Comparison of ENCODE assay signal across 11 cellular contexts in genomic region chr13:44868397-44868796, GRCh38.
DNase-seq lines count a peak whose midpoint lies in the region; ATAC-seq and TF ChIP-seq lines count a peak whose summit lies in the region.
"Had no signal": no experiment of that assay in that cellular context is flagged by ENCODE, and none has a peak within 500 bp of the region (broad histone marks: within the 10 kb centered on the region; RNA-seq: fewer than 3 reads in every experiment).

No MANE protein-coding gene starts in this region.

- no peak overlapping the region for H3K4me3 ChIP-seq in prostate gland
- H3K4me3 ChIP-seq: tibial artery had no signal

- ATAC-seq in GM18867 (IDR thresholded peaks at IDR 0.05; ENCODE audit: unreplicated experiment) (peak; percentile 94), GM19463 (IDR thresholded peaks at IDR 0.05; ENCODE audit: unreplicated experiment) (peak; percentile 94), HG03060 (IDR thresholded peaks at IDR 0.05; ENCODE audit: low read depth, unreplicated experiment) (peak; percentile 67)

- peaks cover 1% of the 10 kb centered on the region for H3K36me3 Mint-ChIP-seq in chondrocyte (ENCODE audit: low read depth)

- H3K27ac Mint-ChIP-seq in chondrocyte (ENCODE audit: unreplicated experiment), result no peak overlapping the region

- H3K27me3 Mint-ChIP-seq in chondrocyte (ENCODE audit: low read depth), result no peaks in the 10 kb centered on the region

- H3K27me3 ChIP-seq in prostate gland (replicated peaks; ENCODE audit: insufficient read depth), result no peaks in the 10 kb centered on the region
- H3K27me3 ChIP-seq: tibial artery had no signal

- DNase-seq in prostate gland (ENCODE audit: low spot score) (no peak), chondrocyte (ENCODE audit: low spot score) (no peak), GM03348 (ENCODE audit: low spot score) (no peak), occipital lobe (lab: John Stamatoyannopoulos, UW) (no peak)
- DNase-seq: DMS153, hypothalamus, NCI-H1105 treated with DMSO at 0.1 percent for 48 hours, tibial artery had no signal

- H3K4me1 ChIP-seq in prostate gland (replicated peaks), result peaks cover 3% of the 10 kb centered on the region

- H3K27ac ChIP-seq in prostate gland, result peak overlapping the region; percentile 83 to 88
- H3K27ac ChIP-seq: tibial artery had no signal

- no peak for TF ChIP-seq POLR2A in prostate gland (IDR thresholded peaks at IDR 0.05)

- 54% methylated on average over 3 of the region's 3 CpGs for whole genome bisulfite sequencing in prostate gland

- no peak overlapping the region for H3K4me3 Mint-ChIP-seq in chondrocyte (ENCODE audit: unreplicated experiment)

- intact Hi-C loops in prostate gland (cut with DNase I), result no loop called here

- no peaks in the 10 kb centered on the region for H3K36me3 ChIP-seq in prostate gland
- H3K36me3 ChIP-seq: tibial artery had no signal

- H3K9me3 Mint-ChIP-seq in chondrocyte (ENCODE audit: low read depth), result peaks cover 12% of the 10 kb centered on the region

- TF ChIP-seq CTCF in prostate gland (IDR thresholded peaks at IDR 0.05) (no peak), chondrocyte (IDR thresholded peaks at IDR 0.05) (no peak)

- peaks cover 3% of the 10 kb centered on the region for H3K4me1 Mint-ChIP-seq in chondrocyte (ENCODE audit: low read depth)

- no peaks in the 10 kb centered on the region for H3K9me3 ChIP-seq in prostate gland
- H3K9me3 ChIP-seq: tibial artery had no signal
